Comparison of ENCODE assay signal across 8 cellular contexts in genomic region chr1:45303582-45304310, GRCh38. TPM values are rescaled to one million over a fixed set of nuclear protein-coding genes. Genes with fewer than 3 reads are reported as not detected.
DNase-seq lines count a peak whose midpoint lies in the region; ATAC-seq, FAIRE-seq and TF ChIP-seq lines count a peak whose summit lies in the region.

No MANE protein-coding gene starts in this region.

- H3K27me3 ChIP-seq in HepG2 (ENCODE audit: control insufficient read depth in 1 of 2, insufficient read depth in 2 of 2, low read length in 2 of 2): no peaks in the 10 kb centered on the region

- 1% methylated on average over 29 of the region's 63 CpGs for WGBS in HepG2 (ENCODE audit: low lambda C conversion rate)

- H3K36me3 ChIP-seq in HepG2 (replicated peaks in 1 of 2; ENCODE audit: control insufficient read depth in 1 of 2, insufficient read depth in 2 of 2, low read length in 2 of 2): no peaks in the 10 kb centered on the region

- TF ChIP-seq EP300 in HepG2 (IDR thresholded peaks at IDR 0.05; ENCODE audit: low read depth in 2 of 2, low read length in 2 of 2): peak in 1 of 2 experiments; percentile 1; a peak in 1 of 4 replicates
- TF ChIP-seq EP300 in HepG2 (CRISPR knock-in tag; IDR thresholded peaks at IDR 0.05; ENCODE audit: borderline replicate concordance): no peak; the same call in 1 of the 2 replicates

- no peaks in the 10 kb centered on the region for H3K79me2 ChIP-seq in HepG2 (ENCODE audit: insufficient read depth, low read length)

- DNase-seq in CD14-positive monocyte (ENCODE audit: low spot score) (peak; percentile 97), NCI-H526 treated with DMSO at 0.1 percent for 48 hours (lab: John Stamatoyannopoulos, UW) (peak; percentile 97), HepG2 (ENCODE audit: low spot score) (peak; percentile 92)
- peak; percentile 98 for DNase-seq in activated CD4-positive, alpha-beta T cell treated with anti-CD3 and anti-CD28 coated beads, Interleukin-2, amount 50 U/mL, for 1 hour
- DNase-seq in stimulated activated CD4-positive, alpha-beta T cell treated with anti-CD3 and anti-CD28 coated beads, Interleukin-2, amount 100 ng/mL, for 48 hours: peak; percentile 97 to 98

- peak overlapping the region; percentile 86 for H3K4me2 ChIP-seq in HepG2 (ENCODE audit: low read depth, low read length)

- no peaks in the 10 kb centered on the region for H3K9me3 Mint-ChIP-seq in CD14-positive monocyte
- H3K9me3 Mint-ChIP-seq in dendritic cell treated with granulocyte-macrophage colony-stimulating factor and Interleukin-4, amounts not matched to agents 40 ng/mL and 50 ng/mL, for 4 days: no peaks in the 10 kb centered on the region

- TF ChIP-seq CTCF in CD14-positive monocyte (IDR thresholded peaks at IDR 0.05) (peak; percentile 71), HepG2 (CRISPR knock-in tag; IDR thresholded peaks at IDR 0.05) (peak; percentile 98)

- TF ChIP-seq RAD21 in HepG2 (CRISPR knock-in tag; IDR thresholded peaks at IDR 0.05): peak; percentile 97

- peak overlapping the region; percentile 81 for H3K9ac ChIP-seq in HepG2 (ENCODE audit: insufficient read depth, low read depth, low read length)

- peak overlapping the region; percentile 90 for H3K27ac ChIP-seq in HepG2 (ENCODE audit: extremely low read length, insufficient read depth, low read length)

- peaks cover 10% of the 10 kb centered on the region for H3K4me1 Mint-ChIP-seq in CD14-positive monocyte
- peaks cover 10% of the 10 kb centered on the region for H3K4me1 Mint-ChIP-seq in dendritic cell treated with granulocyte-macrophage colony-stimulating factor and Interleukin-4, amounts not matched to agents 40 ng/mL and 50 ng/mL, for 4 days (ENCODE audit: low read depth)

- no peaks in the 10 kb centered on the region for H3K9me3 ChIP-seq in HepG2 (ENCODE audit: low read length)

- peak overlapping the region; percentile 93 to 98 (median 96) for H3K27ac Mint-ChIP-seq in CD14-positive monocyte
- peak overlapping the region; percentile 99 for H3K27ac Mint-ChIP-seq in dendritic cell treated with granulocyte-macrophage colony-stimulating factor and Interleukin-4, amounts not matched to agents 40 ng/mL and 50 ng/mL, for 4 days

- no peaks in the 10 kb centered on the region for H3K36me3 Mint-ChIP-seq in CD14-positive monocyte
- peaks cover 9% of the 10 kb centered on the region for H3K36me3 Mint-ChIP-seq in dendritic cell treated with granulocyte-macrophage colony-stimulating factor and Interleukin-4, amounts not matched to agents 40 ng/mL and 50 ng/mL, for 4 days (ENCODE audit: low read depth)

- no peak overlapping the region for H2AFZ ChIP-seq in HepG2 (ENCODE audit: low read length)

- ATAC-seq in GM19328 (IDR thresholded peaks at IDR 0.05; ENCODE audit: unreplicated experiment) (peak; percentile 69), HG03520 (IDR thresholded peaks at IDR 0.05; ENCODE audit: unreplicated experiment) (peak; percentile 73), HepG2 (peak; percentile 87)

- TSS peak; percentile 96 for BruUV-seq in HepG2 (replicated peaks; lab: Mats Ljungman, UMichigan)

- peak overlapping the region; percentile 89 to 92 for H3K4me3 Mint-ChIP-seq in CD14-positive monocyte
- peak overlapping the region; percentile 84 for H3K4me3 Mint-ChIP-seq in dendritic cell treated with granulocyte-macrophage colony-stimulating factor and Interleukin-4, amounts not matched to agents 40 ng/mL and 50 ng/mL, for 4 days

- CTCF ChIA-PET in HepG2 (lab: Yijun Ruan, JAX; ENCODE audit: low intra/inter-chr PET ratio, low total read pairs): interaction anchor here (1.5 to 3.0 kb wide), 3 partner anchors 190 to 290 kb away, joined by 4 to 13 read pairs (median 12); no protein-coding TSS in a partner anchor

- FAIRE-seq in HepG2 (lab: Jason Lieb, UNC): peak; percentile 23

- TF ChIP-seq POLR2A in HepG2 (IDR thresholded peaks at IDR 0.05; ENCODE audit: insufficient read depth in 1 of 2, low read depth in 2 of 2, low read length in 2 of 2): peak; percentile 81 to 94

- peaks cover 0 to 5% (median 5%) of the 10 kb centered on the region in 3 donors for H3K27me3 Mint-ChIP-seq in CD14-positive monocyte (ENCODE audit: low read depth in 3 of 3)
- H3K27me3 Mint-ChIP-seq in dendritic cell treated with granulocyte-macrophage colony-stimulating factor and Interleukin-4, amounts not matched to agents 40 ng/mL and 50 ng/mL, for 4 days: no peaks in the 10 kb centered on the region

- H3K4me3 ChIP-seq in HepG2 (replicated peaks in 1 of 3; ENCODE audit: insufficient read depth in 1 of 3, low read depth in 2 of 3, low read length in 3 of 3): peak overlapping the region; percentile 73 to 77 (median 75)

- no peaks in the 10 kb centered on the region for H4K20me1 ChIP-seq in HepG2 (ENCODE audit: insufficient read depth, low read length)

- H3K4me1 ChIP-seq in HepG2 (ENCODE audit: insufficient read depth, low read length): peaks cover 54% of the 10 kb centered on the region

- intact Hi-C loops in CD14-positive monocyte (cut with micrococcal nuclease) (loop anchor here (2.0 to 10.0 kb wide), 6 partner anchors 187 to 571 kb away; partner anchors contain the start of genes NASP (in 1 of the 2), RNU5D-1 (in 1 of the 2), RPS8 (in 1 of the 2) and TESK2 (in 1 of the 2)), HepG2 (cut with micrococcal nuclease; ENCODE audit: unreplicated experiment) (loop anchor here (1.0 to 10.0 kb wide), 5 partner anchors 36 to 479 kb away; partner anchors contain the start of genes UROD and ZSWIM5)
- intact Hi-C loops in dendritic cell treated with granulocyte-macrophage colony-stimulating factor and Interleukin-4, amounts not matched to agents 40 ng/mL and 50 ng/mL, for 4 days (cut with micrococcal nuclease): loop anchor here (1.0 to 5.0 kb wide), 5 partner anchors 37 to 521 kb away; partner anchors contain the start of genes MUTYH, TESK2, TOE1 and UROD

- in situ Hi-C loops in HepG2 (cut with HindIII; ENCODE audit: extremely low pct_ligation_motif_present, low pct_unique_long_range_greater_than_20kb): loop anchor here (5.0 to 10.0 kb wide), 3 partner anchors 189 to 469 kb away; partner anchors contain the start of genes HECTD3, TESK2 and UROD

- POLR2A ChIA-PET in HepG2 (lab: Yijun Ruan, JAX): interaction anchor here (0.6 to 10.2 kb wide), 45 partner anchors 9 to 582 kb away, joined by 3 to 231 read pairs (median 5); partner anchors contain the start of genes BTBD19, CCDC163, DYNLT4 and EIF2B3

RNA-seq across cellular contexts. Expression of gene HPDL, which starts 22.9 kb away (rescaled TPM):
- polyA plus RNA-seq in CD14-positive monocyte: not detected
- total RNA-seq in HepG2 (2016; rRNA removed; fragmentation: Illumina TruSeq; extraction: Trizol): not detected in 2 replicates
- total RNA-seq in HepG2 (2016; cell fraction: cytosol; rRNA removed; fragmentation: Illumina TruSeq; extraction: Trizol; ENCODE audit: low read depth): not detected in 2 replicates
- total RNA-seq in HepG2 (2016; cell fraction: insoluble cytoplasmic fraction; rRNA removed; fragmentation: Illumina TruSeq; extraction: Trizol): not detected in 2 replicates
- not detected in 2 replicates for total RNA-seq in HepG2 (2016; cell fraction: membrane; rRNA removed; fragmentation: Illumina TruSeq; extraction: Trizol)
- total RNA-seq in HepG2 (2016; cell fraction: nucleus; rRNA removed; fragmentation: Illumina TruSeq; extraction: Trizol): not detected in 2 replicates
- not detected in 2 replicates for polyA plus RNA-seq in HepG2 (2011; rRNA removed)
- polyA plus RNA-seq in HepG2 (2011; cell fraction: cytosol; rRNA removed): not detected in 2 replicates
- polyA plus RNA-seq in HepG2 (2011; cell fraction: nucleus; rRNA removed): not detected in 2 replicates
- polyA plus RNA-seq in HepG2 (2012): 0.08 TPM in 1 of 2 replicates, not detected in the other
- not detected in 2 replicates for polyA plus RNA-seq in HepG2 (2016; cell fraction: cytosol; fragmentation: Illumina TruSeq; extraction: Trizol; ENCODE audit: low read depth)
- polyA plus RNA-seq in HepG2 (2016; cell fraction: insoluble cytoplasmic fraction; fragmentation: Illumina TruSeq; extraction: Trizol; ENCODE audit: low read depth): not detected in 2 replicates
- polyA plus RNA-seq in HepG2 (2016; cell fraction: membrane; fragmentation: Illumina TruSeq; extraction: Trizol; ENCODE audit: low read depth): not detected in 2 replicates
- not detected in 2 replicates for polyA plus RNA-seq in HepG2 (2016; cell fraction: nucleus; fragmentation: Illumina TruSeq; extraction: Trizol; ENCODE audit: insufficient read depth, low read depth)
- 24.3 TPM in 1 of 2 replicates, not detected in the other for polyA minus RNA-seq in HepG2 (2011; rRNA and poly(A)+ RNA removed; ENCODE audit: low replicate concordance)
- polyA minus RNA-seq in HepG2 (2011; cell fraction: cytosol; rRNA and poly(A)+ RNA removed): 0.40 TPM in 1 of 2 replicates, not detected in the other
- polyA minus RNA-seq in HepG2 (2011; cell fraction: nucleus; rRNA and poly(A)+ RNA removed): not detected in 2 replicates

RNA-seq across cellular contexts. Expression of gene TOE1, which starts 36.2 kb away (rescaled TPM):
- polyA plus RNA-seq in CD14-positive monocyte (1 to 10 TPM; 3.9 to 5.8 TPM), HepG2 (2011; rRNA removed) (12.1 and 14.1 TPM in 2 replicates)
- total RNA-seq in HepG2 (2016; rRNA removed; fragmentation: Illumina TruSeq; extraction: Trizol): 17.4 and 19.0 TPM in 2 replicates
- 6.1 and 6.9 TPM in 2 replicates for total RNA-seq in HepG2 (2016; cell fraction: cytosol; rRNA removed; fragmentation: Illumina TruSeq; extraction: Trizol; ENCODE audit: low read depth)
- total RNA-seq in HepG2 (2016; cell fraction: insoluble cytoplasmic fraction; rRNA removed; fragmentation: Illumina TruSeq; extraction: Trizol): 17.0 and 19.2 TPM in 2 replicates
- 9.4 and 11.7 TPM in 2 replicates for total RNA-seq in HepG2 (2016; cell fraction: membrane; rRNA removed; fragmentation: Illumina TruSeq; extraction: Trizol)
- total RNA-seq in HepG2 (2016; cell fraction: nucleus; rRNA removed; fragmentation: Illumina TruSeq; extraction: Trizol): 18.1 and 21.7 TPM in 2 replicates
- polyA plus RNA-seq in HepG2 (2011; cell fraction: cytosol; rRNA removed): 13.3 and 16.7 TPM in 2 replicates
- polyA plus RNA-seq in HepG2 (2011; cell fraction: nucleus; rRNA removed): 24.4 and 29.6 TPM in 2 replicates
- 5.6 and 7.9 TPM in 2 replicates for polyA plus RNA-seq in HepG2 (2012)
- 4.9 and 6.0 TPM in 2 replicates for polyA plus RNA-seq in HepG2 (2016; cell fraction: cytosol; fragmentation: Illumina TruSeq; extraction: Trizol; ENCODE audit: low read depth)
- 17.2 and 18.2 TPM in 2 replicates for polyA plus RNA-seq in HepG2 (2016; cell fraction: insoluble cytoplasmic fraction; fragmentation: Illumina TruSeq; extraction: Trizol; ENCODE audit: low read depth)
- 7.3 and 8.1 TPM in 2 replicates for polyA plus RNA-seq in HepG2 (2016; cell fraction: membrane; fragmentation: Illumina TruSeq; extraction: Trizol; ENCODE audit: low read depth)
- polyA plus RNA-seq in HepG2 (2016; cell fraction: nucleus; fragmentation: Illumina TruSeq; extraction: Trizol; ENCODE audit: insufficient read depth, low read depth): 21.5 and 25.2 TPM in 2 replicates
- 26.7 and 78.7 TPM in 2 replicates for polyA minus RNA-seq in HepG2 (2011; rRNA and poly(A)+ RNA removed; ENCODE audit: low replicate concordance)
- polyA minus RNA-seq in HepG2 (2011; cell fraction: cytosol; rRNA and poly(A)+ RNA removed): 6.8 and 11.4 TPM in 2 replicates
- polyA minus RNA-seq in HepG2 (2011; cell fraction: nucleus; rRNA and poly(A)+ RNA removed): 35.4 and 43.5 TPM in 2 replicates

RNA-seq across cellular contexts. Expression of gene MUTYH, which starts 36.5 kb away (rescaled TPM):
- 1 to 10 TPM; 6.7 to 8.1 TPM for polyA plus RNA-seq in CD14-positive monocyte
- 12.7 and 17.1 TPM in 2 replicates for total RNA-seq in HepG2 (2016; rRNA removed; fragmentation: Illumina TruSeq; extraction: Trizol)
- 8.3 and 9.6 TPM in 2 replicates for total RNA-seq in HepG2 (2016; cell fraction: cytosol; rRNA removed; fragmentation: Illumina TruSeq; extraction: Trizol; ENCODE audit: low read depth)
- total RNA-seq in HepG2 (2016; cell fraction: insoluble cytoplasmic fraction; rRNA removed; fragmentation: Illumina TruSeq; extraction: Trizol): 11.8 and 17.5 TPM in 2 replicates
- 13.2 and 14.1 TPM in 2 replicates for total RNA-seq in HepG2 (2016; cell fraction: membrane; rRNA removed; fragmentation: Illumina TruSeq; extraction: Trizol)
- total RNA-seq in HepG2 (2016; cell fraction: nucleus; rRNA removed; fragmentation: Illumina TruSeq; extraction: Trizol): 19.6 and 22.4 TPM in 2 replicates
- polyA plus RNA-seq in HepG2 (2011; rRNA removed): 16.3 and 19.4 TPM in 2 replicates
- polyA plus RNA-seq in HepG2 (2011; cell fraction: cytosol; rRNA removed): 7.9 and 12.7 TPM in 2 replicates
- 82.7 and 96.2 TPM in 2 replicates for polyA plus RNA-seq in HepG2 (2011; cell fraction: nucleus; rRNA removed)
- 11.1 and 12.0 TPM in 2 replicates for polyA plus RNA-seq in HepG2 (2012)
- polyA plus RNA-seq in HepG2 (2016; cell fraction: cytosol; fragmentation: Illumina TruSeq; extraction: Trizol; ENCODE audit: low read depth): 5.6 and 7.1 TPM in 2 replicates
- 11.6 and 12.8 TPM in 2 replicates for polyA plus RNA-seq in HepG2 (2016; cell fraction: insoluble cytoplasmic fraction; fragmentation: Illumina TruSeq; extraction: Trizol; ENCODE audit: low read depth)
- 8.5 and 9.5 TPM in 2 replicates for polyA plus RNA-seq in HepG2 (2016; cell fraction: membrane; fragmentation: Illumina TruSeq; extraction: Trizol; ENCODE audit: low read depth)
- 58.3 and 64.2 TPM in 2 replicates for polyA plus RNA-seq in HepG2 (2016; cell fraction: nucleus; fragmentation: Illumina TruSeq; extraction: Trizol; ENCODE audit: insufficient read depth, low read depth)
- polyA minus RNA-seq in HepG2 (2011; rRNA and poly(A)+ RNA removed; ENCODE audit: low replicate concordance): 19.2 and 21.3 TPM in 2 replicates
- polyA minus RNA-seq in HepG2 (2011; cell fraction: cytosol; rRNA and poly(A)+ RNA removed): 4.2 and 4.7 TPM in 2 replicates
- polyA minus RNA-seq in HepG2 (2011; cell fraction: nucleus; rRNA and poly(A)+ RNA removed): 15.0 and 15.5 TPM in 2 replicates

Comparison
In these comparisons a context has a peak if more than half of its experiments do, and no peak if none do; other contexts are left out.
1. Peak in every context shown above with its lines: DNase-seq, ATAC-seq, H3K4me3 ChIP-seq and H3K27ac ChIP-seq.